In the genomic region with DNA sequence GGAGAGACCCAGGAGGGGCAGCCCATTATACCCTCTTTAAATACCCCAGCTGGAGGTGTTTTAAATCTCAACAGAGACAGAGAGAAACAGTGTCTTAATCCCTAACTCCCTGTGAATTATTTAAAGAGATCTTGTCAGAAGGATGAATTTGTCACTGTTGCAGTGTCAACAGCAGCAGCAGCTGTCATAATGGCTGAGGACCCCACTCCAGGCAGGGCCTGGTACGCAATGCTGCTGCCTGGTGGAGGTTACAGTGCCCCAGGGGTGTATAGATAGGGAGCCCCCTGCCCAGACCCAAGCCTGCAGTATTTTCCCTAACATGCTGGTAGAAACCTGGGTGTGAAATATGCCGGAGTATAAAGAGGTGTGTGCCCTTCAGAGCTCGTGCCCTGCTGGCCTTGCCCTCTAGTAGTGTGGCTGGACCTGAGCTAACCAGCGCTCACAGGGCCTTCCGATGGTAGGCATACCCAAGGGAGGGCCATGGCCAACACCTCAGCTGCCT, we compare ENCODE assay signal across 17 cellular contexts.
DNase-seq lines count a peak whose midpoint lies in the region; TF ChIP-seq lines count a peak whose summit lies in the region.
"Had no signal": no experiment of that assay in that cellular context is flagged by ENCODE, and none has a peak within 500 bp of the region (broad histone marks: within the 10 kb centered on the region; RNA-seq: fewer than 3 reads in every experiment).

No MANE protein-coding gene starts in this region.

- H3K4me2 ChIP-seq in H9 (ENCODE audit: insufficient read depth, insufficient read length, low read length) (no peak overlapping the region), osteoblast (ENCODE audit: insufficient read depth, low read length) (no peak overlapping the region)
- H3K4me2 ChIP-seq: A549 had no signal

- H4K91ac ChIP-seq in H9 (ENCODE audit: insufficient read length, low read depth, low read length), result no peak overlapping the region

- no peak overlapping the region for H2AFZ ChIP-seq in H9 (ENCODE audit: low read length)
- no peak overlapping the region for H2AFZ ChIP-seq in osteoblast (ENCODE audit: low read length)

- H2BK120ac ChIP-seq in H9 (ENCODE audit: low read depth, low read length, poor library complexity, severe bottlenecking), result no peak overlapping the region

- H3K36me3 Mint-ChIP-seq in H9 (ENCODE audit: insufficient read depth in 1 of 3, low read depth in 3 of 3), result no peaks in the 10 kb centered on the region
- H3K36me3 Mint-ChIP-seq in neural crest cell (ENCODE audit: low read depth), result peaks cover 7% of the 10 kb centered on the region
- H3K36me3 Mint-ChIP-seq in osteocyte (ENCODE audit: unreplicated experiment), result no peaks in the 10 kb centered on the region
- H3K36me3 Mint-ChIP-seq: CD14-positive monocyte had no signal

- H3K27ac ChIP-seq in H9 (ENCODE audit: insufficient read length, low read depth, low read length), result no peak overlapping the region
- peak overlapping the region; percentile 94 for H3K27ac ChIP-seq in ectodermal cell (ENCODE audit: insufficient read depth, low read depth, low read length, poor library complexity, severe bottlenecking)
- no peak overlapping the region for H3K27ac ChIP-seq in osteoblast (ENCODE audit: low read depth, low read length)
- H3K27ac ChIP-seq: A549, HL-60 had no signal

- no peaks in the 10 kb centered on the region for H3K23me2 ChIP-seq in H9 (ENCODE audit: insufficient read length, low read depth, low read length, poor library complexity, severe bottlenecking)

- no peak for TF ChIP-seq CTCF in H9 (conservative IDR thresholded peaks at IDR 0.05)
- TF ChIP-seq CTCF in neural crest cell (conservative IDR thresholded peaks at IDR 0.05), result no peak
- TF ChIP-seq CTCF in osteoblast (IDR thresholded peaks at IDR 0.05; ENCODE audit: extremely low read depth, low read depth, low read length), result no peak
- no peak for TF ChIP-seq CTCF in osteocyte (IDR thresholded peaks at IDR 0.05)

- H3K36me3 ChIP-seq in ectodermal cell (ENCODE audit: control insufficient read depth, insufficient read depth, low read length) (no peaks in the 10 kb centered on the region), osteoblast (ENCODE audit: insufficient read depth, low read length) (no peaks in the 10 kb centered on the region)
- H3K36me3 ChIP-seq: HAP-1 had no signal

- H3K4ac ChIP-seq in H9 (ENCODE audit: low read depth, low read length), result no peak overlapping the region

- no peak overlapping the region for H3T11ph ChIP-seq in H9 (ENCODE audit: low read length)

- H3K79me1 ChIP-seq in H9 (ENCODE audit: insufficient read depth, low read depth, low read length, poor library complexity, severe bottlenecking), result no peaks in the 10 kb centered on the region

- H4K8ac ChIP-seq in H9 (replicated peaks; ENCODE audit: insufficient read length, low read depth, low read length), result no peak overlapping the region

- peaks cover 3% of the 10 kb centered on the region; the same call in 1 of the 2 replicates for H3K4me1 ChIP-seq in H9 (ENCODE audit: insufficient read depth, low read length)
- H3K4me1 ChIP-seq in ectodermal cell (ENCODE audit: control insufficient read depth, insufficient read depth, low read length), result peaks cover 36% of the 10 kb centered on the region
- H3K4me1 ChIP-seq in osteoblast (ENCODE audit: insufficient read depth, low read length), result no peaks in the 10 kb centered on the region
- H3K4me1 ChIP-seq: A549, HAP-1 had no signal

- no CpG with 5 or more reads among the region's 5 CpGs for WGBS in H9 (ENCODE audit: extremely low coverage, insufficient read length, low lambda C conversion rate)
- WGBS in ectodermal cell, 2 experiments, result 42 to 47% methylated on average over 5 of the region's 5 CpGs

- no peak overlapping the region for H2BK12ac ChIP-seq in H9 (ENCODE audit: insufficient read length, low read depth, low read length)

- H3K23ac ChIP-seq in H9 (ENCODE audit: insufficient read length, low read depth, low read length), result no peak overlapping the region

- H3K27ac Mint-ChIP-seq in H9 (peak overlapping the region; percentile 45 to 70 (median 60); a peak in 5 of 7 replicates), neural crest cell (ENCODE audit: unreplicated experiment) (no peak overlapping the region), osteocyte (ENCODE audit: unreplicated experiment) (no peak overlapping the region)
- H3K27ac Mint-ChIP-seq: B cell, CD14-positive monocyte had no signal

- H3K18ac ChIP-seq in H9 (ENCODE audit: insufficient read length, low read depth, low read length), result no peak overlapping the region

- H3K9me3 ChIP-seq in H9 (ENCODE audit: control insufficient read depth, low read depth, low read length), result no peaks in the 10 kb centered on the region
- H3K9me3 ChIP-seq in ectodermal cell (ENCODE audit: control insufficient read depth, low read length), result no peaks in the 10 kb centered on the region
- no peaks in the 10 kb centered on the region for H3K9me3 ChIP-seq in osteoblast (ENCODE audit: low read depth, low read length)
- H3K9me3 ChIP-seq: A549, HAP-1 had no signal

- H3K27me3 ChIP-seq in H9 (ENCODE audit: insufficient read depth, low read length), result no peaks in the 10 kb centered on the region
- peaks cover 23% of the 10 kb centered on the region for H3K27me3 ChIP-seq in ectodermal cell (ENCODE audit: control insufficient read depth, insufficient read depth, low read length, poor library complexity, severe bottlenecking)
- H3K27me3 ChIP-seq in osteoblast (ENCODE audit: insufficient read depth, low read length), result no peaks in the 10 kb centered on the region

- H3K4me3 ChIP-seq in ectodermal cell (ENCODE audit: insufficient read depth, low read depth, low read length) (no peak overlapping the region), osteoblast (ENCODE audit: insufficient read depth, low read length) (no peak overlapping the region)
- H3K4me3 ChIP-seq: A549, HAP-1 had no signal

- H2BK5ac ChIP-seq in H9 (ENCODE audit: insufficient read length, low read length), result no peak overlapping the region

- no peak overlapping the region for H3K9ac ChIP-seq in H9 (ENCODE audit: extremely low read depth, insufficient read length, low read length)

- peaks cover 59 to 72% of the 10 kb centered on the region in 2 experiments for H3K4me1 Mint-ChIP-seq in H9
- peaks cover 37% of the 10 kb centered on the region for H3K4me1 Mint-ChIP-seq in neural crest cell
- H3K4me1 Mint-ChIP-seq in osteocyte (ENCODE audit: unreplicated experiment), result no peaks in the 10 kb centered on the region
- H3K4me1 Mint-ChIP-seq: B cell, CD14-positive monocyte had no signal

- no peak overlapping the region for H2BK15ac ChIP-seq in H9 (ENCODE audit: low read depth, low read length)

- no peak for DNase-seq in H9
- DNase-seq in NCI-H69 (lab: John Stamatoyannopoulos, UW), result peak; percentile 47
- peak; percentile 12 for DNase-seq in neural crest cell (ENCODE audit: low read depth, low spot score)
- no peak for DNase-seq in medulla oblongata (ENCODE audit: extremely low spot score)
- DNase-seq in osteoblast (ENCODE audit: insufficient read length, low spot score, missing footprints), result no peak
- no peak for DNase-seq in RPMI8226
- no peak for DNase-seq in osteocyte (ENCODE audit: extremely low spot score, unreplicated experiment)
- DNase-seq: KBM-7, MM.1S, NCI-H1048, Right ventricle myocardium superior had no signal

- H3K4me3 Mint-ChIP-seq in H9, result peak overlapping the region in 1 of 2 experiments; percentile 21; a peak in 1 of 5 replicates
- H3K4me3 Mint-ChIP-seq in neural crest cell, result peak overlapping the region; percentile 47
- H3K4me3 Mint-ChIP-seq in osteocyte (ENCODE audit: unreplicated experiment), result no peak overlapping the region
- H3K4me3 Mint-ChIP-seq: B cell, CD14-positive monocyte had no signal

- H2BK20ac ChIP-seq in H9 (ENCODE audit: low read depth, low read length, poor library complexity, severe bottlenecking), result no peak overlapping the region

- no peak overlapping the region for H3K14ac ChIP-seq in H9 (ENCODE audit: insufficient read depth, low read length)

- H3K27me3 Mint-ChIP-seq in H9 (ENCODE audit: low read depth) (peaks cover 56% of the 10 kb centered on the region), neural crest cell (ENCODE audit: low read depth) (peaks cover 6% of the 10 kb centered on the region), osteocyte (ENCODE audit: unreplicated experiment) (no peaks in the 10 kb centered on the region)

- H4K20me1 ChIP-seq in H9 (ENCODE audit: control insufficient read depth, insufficient read depth, insufficient read length), result no peaks in the 10 kb centered on the region
- no peaks in the 10 kb centered on the region for H4K20me1 ChIP-seq in osteoblast (ENCODE audit: insufficient read depth, low read length)

- no peak overlapping the region for H2AK5ac ChIP-seq in H9 (ENCODE audit: insufficient read length, low read length)

- no peak overlapping the region for H3K56ac ChIP-seq in H9 (ENCODE audit: insufficient read length, low read depth, low read length)

- H3K9me3 Mint-ChIP-seq in H9, result no peaks in the 10 kb centered on the region; a peak in 2 of 5 replicates
- peaks cover 3% of the 10 kb centered on the region for H3K9me3 Mint-ChIP-seq in neural crest cell
- H3K9me3 Mint-ChIP-seq in osteocyte (ENCODE audit: unreplicated experiment), result no peaks in the 10 kb centered on the region

- H3K79me2 ChIP-seq in H9 (ENCODE audit: insufficient read depth, low read length) (no peaks in the 10 kb centered on the region), osteoblast (ENCODE audit: insufficient read depth, low read length) (no peaks in the 10 kb centered on the region)

- no peak overlapping the region for H4K5ac ChIP-seq in H9 (ENCODE audit: insufficient read length, low read depth, low read length)

Comparison
In these comparisons a context has a peak if more than half of its experiments do, and no peak if none do; other contexts are left out.
1. DNase-seq: peak in NCI-H69 (single experiment) and neural crest cell (single experiment); none in H9 (single experiment), medulla oblongata (single experiment), osteoblast (single experiment), RPMI8226 (single experiment) and osteocyte (single experiment).
2. H3K27ac Mint-ChIP-seq: peak in H9 (3 of 3); none in neural crest cell (single experiment) and osteocyte (single experiment).